8 cellular contexts compared by ENCODE assay signal in the genomic region with DNA sequence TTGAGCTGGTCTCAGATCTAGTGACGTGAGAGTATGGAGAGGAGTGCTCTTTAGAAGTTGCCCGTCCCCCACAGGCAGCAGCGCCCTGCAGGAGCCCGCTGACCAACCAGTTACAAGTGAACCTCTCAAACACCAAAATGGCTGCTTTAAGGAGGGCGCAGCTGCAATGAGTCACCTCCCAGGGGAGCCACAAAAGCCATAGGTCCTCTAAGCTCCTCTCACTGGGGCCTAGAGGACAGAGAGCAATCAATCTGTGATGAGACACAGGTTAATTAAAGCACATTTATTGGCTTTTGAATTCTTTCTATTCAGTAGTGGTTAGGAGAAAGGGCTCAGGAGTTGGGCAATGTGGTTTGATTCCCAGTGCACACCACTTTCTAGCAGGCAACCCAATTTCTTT. TPM values are rescaled to one million over a fixed set of nuclear protein-coding genes. Genes with fewer than 3 reads are reported as not detected.
A peak's percentile ranks its signal among the peaks of the same experiment; 100 is the strongest.
DNase-seq lines count a peak whose midpoint lies in the region; ATAC-seq and TF ChIP-seq lines count a peak whose summit lies in the region.
"Had no signal": no experiment of that assay in that cellular context is flagged by ENCODE, and none has a peak within 500 bp of the region (broad histone marks: within the 10 kb centered on the region; RNA-seq: fewer than 3 reads in every experiment).

No MANE protein-coding gene starts in this region.

- H3K27me3 ChIP-seq in H9 (ENCODE audit: insufficient read depth, low read length), result no peaks in the 10 kb centered on the region
- H3K27me3 ChIP-seq in left lung, result no peaks in the 10 kb centered on the region

- H2BK12ac ChIP-seq in H9 (ENCODE audit: insufficient read length, low read depth, low read length), result no peak overlapping the region

- H2AK5ac ChIP-seq in H9 (ENCODE audit: insufficient read length, low read length), result no peak overlapping the region

- H3K23ac ChIP-seq in H9 (ENCODE audit: insufficient read length, low read depth, low read length), result no peak overlapping the region

- no peak overlapping the region for H3K18ac ChIP-seq in H9 (ENCODE audit: insufficient read length, low read depth, low read length)

- H3K9ac ChIP-seq in H9 (ENCODE audit: extremely low read depth, insufficient read length, low read length), result no peak overlapping the region

- no peak overlapping the region for H3K4me3 Mint-ChIP-seq in H9
- H3K4me3 Mint-ChIP-seq: activated B cell treated with CpG ODN at 0.5 μM for 24 hours, natural killer cell had no signal

- no peak overlapping the region for H2BK5ac ChIP-seq in H9 (ENCODE audit: insufficient read length, low read length)

- H3K56ac ChIP-seq in H9 (ENCODE audit: insufficient read length, low read depth, low read length), result no peak overlapping the region

- H2BK15ac ChIP-seq in H9 (ENCODE audit: low read depth, low read length), result no peak overlapping the region

- no peak overlapping the region for H3K4me2 ChIP-seq in H9 (ENCODE audit: insufficient read depth, insufficient read length, low read length)

- no peaks in the 10 kb centered on the region for H3K9me3 Mint-ChIP-seq in H9
- H3K9me3 Mint-ChIP-seq: activated B cell treated with CpG ODN at 0.5 μM for 24 hours, natural killer cell had no signal

- H3K4me1 Mint-ChIP-seq in H9, result peaks cover 38 to 48% of the 10 kb centered on the region in 2 experiments
- H3K4me1 Mint-ChIP-seq: activated B cell treated with CpG ODN at 0.5 μM for 24 hours had no signal

- H3T11ph ChIP-seq in H9 (ENCODE audit: low read length), result no peak overlapping the region

- TF ChIP-seq CTCF in H9 (conservative IDR thresholded peaks at IDR 0.05) (no peak), left lung (IDR thresholded peaks at IDR 0.05) (no peak)

- H4K91ac ChIP-seq in H9 (ENCODE audit: insufficient read length, low read depth, low read length), result no peak overlapping the region

- H4K5ac ChIP-seq in H9 (ENCODE audit: insufficient read length, low read depth, low read length), result no peak overlapping the region

- DNase-seq in H9 (no peak), NCI-H2227 (lab: John Stamatoyannopoulos, UW; ENCODE audit: unreplicated experiment) (peak; percentile 76), left lung (no peak), epidermal melanocyte (ENCODE audit: insufficient read length, low spot score) (no peak)
- DNase-seq: activated B cell treated with CpG ODN at 0.5 μM for 24 hours, natural killer cell had no signal

- no peaks in the 10 kb centered on the region for H3K79me1 ChIP-seq in H9 (ENCODE audit: insufficient read depth, low read depth, low read length, poor library complexity, severe bottlenecking)

- H4K8ac ChIP-seq in H9 (replicated peaks; ENCODE audit: insufficient read length, low read depth, low read length), result no peak overlapping the region

- no peak overlapping the region for H3K4ac ChIP-seq in H9 (ENCODE audit: low read depth, low read length)

- no peaks in the 10 kb centered on the region; the same call in none of the 2 replicates for H3K27me3 Mint-ChIP-seq in H9 (ENCODE audit: low read depth)
- H3K27me3 Mint-ChIP-seq: activated B cell treated with CpG ODN at 0.5 μM for 24 hours had no signal

- H3K27ac ChIP-seq in H9 (ENCODE audit: insufficient read length, low read depth, low read length), result no peak overlapping the region
- H3K27ac ChIP-seq in left lung, result no peak overlapping the region

- H3K23me2 ChIP-seq in H9 (ENCODE audit: insufficient read length, low read depth, low read length, poor library complexity, severe bottlenecking), result no peaks in the 10 kb centered on the region

- peak overlapping the region in 2 of 3 experiments; percentile 43 to 44; a peak in 2 of 7 replicates for H3K27ac Mint-ChIP-seq in H9

- ATAC-seq in left lung (peak; percentile 55), HG03095 (IDR thresholded peaks at IDR 0.05; ENCODE audit: unreplicated experiment) (no peak), GM19324 (IDR thresholded peaks at IDR 0.05; ENCODE audit: low FRiP score, unreplicated experiment) (no peak)
- ATAC-seq: natural killer cell had no signal

- H2BK20ac ChIP-seq in H9 (ENCODE audit: low read depth, low read length, poor library complexity, severe bottlenecking), result no peak overlapping the region

- H4K20me1 ChIP-seq in H9 (ENCODE audit: control insufficient read depth, insufficient read depth, insufficient read length), result no peaks in the 10 kb centered on the region

- no peak overlapping the region for H3K14ac ChIP-seq in H9 (ENCODE audit: insufficient read depth, low read length)

- H3K9me3 ChIP-seq in H9 (ENCODE audit: control insufficient read depth, low read depth, low read length) (no peaks in the 10 kb centered on the region), left lung (no peaks in the 10 kb centered on the region)

- intact Hi-C loops in left lung (cut with DNase I), result no loop called here

- WGBS in H9 (ENCODE audit: extremely low coverage, insufficient read length, low lambda C conversion rate), result no CpG with 5 or more reads among the region's 5 CpGs

- peaks cover 4 to 44% (median 20%) of the 10 kb centered on the region in 3 experiments; a peak in 6 of 7 replicates for H3K36me3 Mint-ChIP-seq in H9 (ENCODE audit: insufficient read depth in 1 of 3, low read depth in 3 of 3)
- H3K36me3 Mint-ChIP-seq: natural killer cell had no signal

- no peak overlapping the region for H2BK120ac ChIP-seq in H9 (ENCODE audit: low read depth, low read length, poor library complexity, severe bottlenecking)

- H3K36me3 ChIP-seq in left lung, result peaks cover 0 to 76% of the 10 kb centered on the region in 2 donors

- H3K79me2 ChIP-seq in H9 (ENCODE audit: insufficient read depth, low read length), result no peaks in the 10 kb centered on the region

- no peak overlapping the region for H2AFZ ChIP-seq in H9 (ENCODE audit: low read length)

- H3K4me1 ChIP-seq in H9 (ENCODE audit: insufficient read depth, low read length) (no peaks in the 10 kb centered on the region; the same call in 1 of the 2 replicates), left lung (peaks cover 6 to 21% of the 10 kb centered on the region in 2 donors)

- H3K4me3 ChIP-seq in left lung, result no peak overlapping the region

RNA-seq across cellular contexts. Expression of a gene that starts 15.5 kb away (rescaled TPM):
- total RNA-seq in H9 (2021) (0.48 TPM in 1 of 2 replicates, not detected in the other), left lung (1 to 10 TPM in 1 of 2 donors, under 1 TPM in 1; 0.79 to 1.0 TPM)

RNA-seq across cellular contexts. Expression of a gene that starts 38.2 kb away (rescaled TPM):
- total RNA-seq in H9 (2021) (179 TPM in 2 replicates), left lung (100 to 1,000 TPM in 1 of 2 donors, 10 to 100 TPM in 1; 86.7 to 133 TPM)

RNA-seq across cellular contexts. Expression of a gene that starts 56.1 kb away (rescaled TPM):
- total RNA-seq in H9 (2021), result 25.8 and 29.2 TPM in 2 replicates
- total RNA-seq in left lung, result 10 to 100 TPM; 60.1 to 66.1 TPM
